ENCODE assay signal across 10 cellular contexts in the genomic region with DNA sequence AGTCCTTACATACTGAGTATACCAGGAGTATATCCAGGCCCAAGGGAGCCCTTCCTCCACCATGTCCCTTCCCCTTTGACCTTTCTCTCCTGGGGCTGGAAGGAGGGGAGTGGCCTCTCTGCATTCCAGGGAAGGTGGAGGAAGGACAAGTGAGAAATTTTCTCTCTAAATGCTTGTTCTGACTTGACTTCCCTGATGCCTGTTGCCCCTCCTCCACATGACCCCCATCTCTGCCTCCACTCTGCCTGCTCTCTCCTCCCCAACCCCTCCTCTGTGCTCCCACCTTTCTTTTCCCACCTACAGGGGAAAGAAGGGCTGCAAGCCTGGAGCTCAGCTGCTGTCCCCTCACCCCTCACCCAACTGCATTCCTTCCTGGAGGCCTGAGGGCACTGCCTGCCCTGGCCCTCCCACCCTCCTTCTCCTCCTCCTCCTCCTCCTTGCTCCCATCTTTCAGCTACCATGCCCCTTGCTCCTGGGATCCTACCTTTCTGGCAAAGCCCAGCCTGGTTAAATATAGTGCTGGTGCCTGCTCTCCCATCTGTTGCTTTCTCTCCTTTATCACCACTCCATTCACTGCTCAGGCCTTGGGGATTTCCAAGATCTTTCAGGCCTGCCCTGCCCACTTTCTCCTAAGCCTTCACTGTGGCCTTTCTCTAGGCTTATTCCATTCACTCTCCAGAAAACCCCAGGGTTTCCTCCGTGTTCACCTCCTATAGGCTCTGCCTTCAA. TPM values are rescaled to one million over a fixed set of nuclear protein-coding genes. Genes with fewer than 3 reads are reported as not detected.
DNase-seq lines count a peak whose midpoint lies in the region; ATAC-seq, FAIRE-seq and TF ChIP-seq lines count a peak whose summit lies in the region.
"Had no signal": no experiment of that assay in that cellular context is flagged by ENCODE, and none has a peak within 500 bp of the region (broad histone marks: within the 10 kb centered on the region; RNA-seq: fewer than 3 reads in every experiment).

No MANE protein-coding gene starts in this region.

- POLR2A ChIA-PET in Caco-2 (lab: Charles Lee): interaction anchor here (0.5 to 3.7 kb wide), 4 partner anchors 9 to 158 kb away, joined by 3 to 26 read pairs (median 4); a partner anchor contains a TSS
- POLR2A ChIA-PET in PC-3 (lab: Charles Lee; ENCODE audit: unreplicated experiment): no interaction called here
- POLR2A ChIA-PET in endothelial cell of umbilical vein (lab: Charles Lee): no interaction called here
- POLR2A ChIA-PET in A673 (lab: Charles Lee; ENCODE audit: low non-redundant PET): no interaction called here

- CTCF ChIA-PET in Caco-2 (lab: Charles Lee): interaction anchor here (0.6 to 2.4 kb wide), 3 partner anchors 8 to 93 kb away, joined by 3 to 16 read pairs (median 11); a partner anchor contains a TSS
- CTCF ChIA-PET in PC-3 (lab: Charles Lee): no interaction called here
- CTCF ChIA-PET in endothelial cell of umbilical vein (lab: Charles Lee): interaction anchor here (1.1 kb wide), 1 partner anchor 12 kb away, joined by 4 read pairs; no protein-coding TSS in a partner anchor
- CTCF ChIA-PET in A673 (lab: Charles Lee): no interaction called here

- H3K4me1 Mint-ChIP-seq in Caco-2 (ENCODE audit: low read depth, unreplicated experiment): peaks cover 48% of the 10 kb centered on the region

- H4K20me1 ChIP-seq in PC-3 (ENCODE audit: low read length) (no peaks in the 10 kb centered on the region), endothelial cell of umbilical vein (replicated peaks; ENCODE audit: control insufficient read depth, extremely low read depth, insufficient read depth, low read length) (no peaks in the 10 kb centered on the region)

- no peak for TF ChIP-seq POLR2A in endothelial cell of umbilical vein (IDR thresholded peaks at IDR 0.05; ENCODE audit: low read depth, low read length)

- H3K27ac Mint-ChIP-seq in Caco-2 (ENCODE audit: unreplicated experiment): peak overlapping the region; percentile 91

- no peaks in the 10 kb centered on the region for H3K9me1 ChIP-seq in endothelial cell of umbilical vein (replicated peaks; ENCODE audit: control insufficient read depth, extremely low read depth, insufficient read depth, low read length)

- H3K79me2 ChIP-seq in PC-3 (ENCODE audit: low read length) (no peaks in the 10 kb centered on the region), endothelial cell of umbilical vein (ENCODE audit: control insufficient read depth, insufficient read depth, low read length) (no peaks in the 10 kb centered on the region)

- DNase-seq in Caco-2 (peak; percentile 88 to 92), PC-3 (peak; percentile 57), endothelial cell of umbilical vein (ENCODE audit: low read depth, low spot score) (no peak), substantia nigra (lab: John Stamatoyannopoulos, UW) (no peak), A673 (ENCODE audit: low spot score) (no peak)
- DNase-seq: activated naive CD4-positive, alpha-beta T cell treated with Interleukin-2 at 50 U/mL for 16 hours had no signal

- peak overlapping the region; percentile 52 for H3K4me3 Mint-ChIP-seq in Caco-2 (ENCODE audit: unreplicated experiment)

- H3K9me2 ChIP-seq in PC-3 (replicated peaks; ENCODE audit: low read length): no peaks in the 10 kb centered on the region

- H3K9me3 ChIP-seq in Caco-2 (no peaks in the 10 kb centered on the region), PC-3 (ENCODE audit: low read length) (no peaks in the 10 kb centered on the region), endothelial cell of umbilical vein (replicated peaks; ENCODE audit: control insufficient read depth, insufficient read depth, low read length) (no peaks in the 10 kb centered on the region), mucosa of stomach (ENCODE audit: control insufficient read depth, low read length) (no peaks in the 10 kb centered on the region), A673 (ENCODE audit: low read depth, low read length, poor library complexity, severe bottlenecking) (no peaks in the 10 kb centered on the region)

- peaks cover 4% of the 10 kb centered on the region for H3F3A ChIP-seq in PC-3 (ENCODE audit: low read length, unreplicated experiment)

- FAIRE-seq in endothelial cell of umbilical vein (lab: Jason Lieb, UNC): no peak
- FAIRE-seq: islet of Langerhans had no signal

- dilution Hi-C loops in endothelial cell of umbilical vein (cut with MboI; ENCODE audit: extremely low pct_ligation_motif_present, low sequenced_read_pairs): no loop called here

- ATAC-seq in PC-3 (peak; percentile 74), HG03095 (IDR thresholded peaks at IDR 0.05; ENCODE audit: unreplicated experiment) (no peak), GM19455 (IDR thresholded peaks at IDR 0.05; ENCODE audit: unreplicated experiment) (no peak)

- H3K4me2 ChIP-seq in PC-3 (ENCODE audit: low read length) (peak overlapping the region; percentile 30), endothelial cell of umbilical vein (ENCODE audit: insufficient read depth, low read length) (no peak overlapping the region)

- H3K4me1 ChIP-seq in Caco-2: peaks cover 70% of the 10 kb centered on the region
- H3K4me1 ChIP-seq in PC-3 (ENCODE audit: insufficient read depth, low read length): peaks cover 17% of the 10 kb centered on the region
- H3K4me1 ChIP-seq in endothelial cell of umbilical vein (ENCODE audit: control insufficient read depth, extremely low read depth, insufficient read depth, low read length): no peaks in the 10 kb centered on the region
- peaks cover 31% of the 10 kb centered on the region for H3K4me1 ChIP-seq in mucosa of stomach (ENCODE audit: control insufficient read depth, insufficient read depth, low read length)
- no peaks in the 10 kb centered on the region for H3K4me1 ChIP-seq in A673 (ENCODE audit: insufficient read depth, low read length, poor library complexity, severe bottlenecking)

- no peaks in the 10 kb centered on the region for H3K9me3 Mint-ChIP-seq in Caco-2 (ENCODE audit: unreplicated experiment)

- intact Hi-C loops in Caco-2 (cut with micrococcal nuclease; ENCODE audit: unreplicated experiment): loop anchor here (1.0 kb wide), 2 partner anchors 8 to 212 kb away; no protein-coding TSS in a partner anchor
- intact Hi-C loops in PC-3 (cut with micrococcal nuclease): no loop called here
- intact Hi-C loops in endothelial cell of umbilical vein (cut with micrococcal nuclease): no loop called here
- intact Hi-C loops in A673 (cut with micrococcal nuclease; ENCODE audit: unreplicated experiment): no loop called here

- peak overlapping the region; percentile 61 for H3K27ac ChIP-seq in PC-3 (ENCODE audit: low read length)
- H3K27ac ChIP-seq in endothelial cell of umbilical vein (ENCODE audit: insufficient read depth, low read depth, low read length): no peak overlapping the region
- H3K27ac ChIP-seq in substantia nigra (ENCODE audit: low read depth, low read length, poor library complexity, severe bottlenecking): no peak overlapping the region
- H3K27ac ChIP-seq in A673 (ENCODE audit: low read depth, low read length, poor library complexity, severe bottlenecking): no peak overlapping the region

- 0 out of 2 replicates have a peak overlapping the region, but pooled peaks have one; percentile 8 for H3K9ac ChIP-seq in PC-3 (ENCODE audit: low read length)
- no peak overlapping the region for H3K9ac ChIP-seq in endothelial cell of umbilical vein (replicated peaks; ENCODE audit: extremely low read depth, insufficient read depth, low read length)
- H3K9ac ChIP-seq in mucosa of stomach (ENCODE audit: low read length): peak overlapping the region; percentile 0

- H3K4me3 ChIP-seq in Caco-2 (ENCODE audit: low read depth, low read length) (no peak overlapping the region), PC-3 (ENCODE audit: low read length) (no peak overlapping the region), endothelial cell of umbilical vein (replicated peaks in 1 of 3; ENCODE audit: insufficient read depth in 1 of 3, low read depth in 1 of 3, low read length in 3 of 3) (no peak overlapping the region), mucosa of stomach (ENCODE audit: low read length) (no peak overlapping the region), A673 (ENCODE audit: low read depth, low read length, poor library complexity, severe bottlenecking) (no peak overlapping the region)

- peaks cover 12% of the 10 kb centered on the region for H3K36me3 Mint-ChIP-seq in Caco-2 (ENCODE audit: insufficient read depth, unreplicated experiment)

- no peaks in the 10 kb centered on the region for H3K27me3 Mint-ChIP-seq in Caco-2 (ENCODE audit: insufficient read depth, unreplicated experiment)

- H3K27me3 ChIP-seq in Caco-2 (replicated peaks; ENCODE audit: control insufficient read depth, insufficient read depth, low read length) (no peaks in the 10 kb centered on the region), PC-3 (ENCODE audit: low read length) (no peaks in the 10 kb centered on the region), endothelial cell of umbilical vein (ENCODE audit: control insufficient read depth in 2 of 2, insufficient read depth in 2 of 2, low read length in 2 of 2) (no peaks in the 10 kb centered on the region), mucosa of stomach (ENCODE audit: control insufficient read depth, insufficient read depth, low read length) (no peaks in the 10 kb centered on the region), A673 (replicated peaks; ENCODE audit: insufficient read depth, low read depth, low read length, poor library complexity) (no peaks in the 10 kb centered on the region)

- H2AFZ ChIP-seq in PC-3 (ENCODE audit: low read length) (peak overlapping the region; percentile 51), endothelial cell of umbilical vein (ENCODE audit: low read depth, low read length) (peak overlapping the region; percentile 25)

- H3K36me3 ChIP-seq in Caco-2 (ENCODE audit: control insufficient read depth, insufficient read depth, low read length): no peaks in the 10 kb centered on the region
- H3K36me3 ChIP-seq in PC-3 (ENCODE audit: low read depth, low read length): no peaks in the 10 kb centered on the region
- no peaks in the 10 kb centered on the region for H3K36me3 ChIP-seq in endothelial cell of umbilical vein (ENCODE audit: control insufficient read depth in 2 of 2, extremely low read depth in 1 of 2, insufficient read depth in 2 of 2, low read length in 2 of 2)
- no peaks in the 10 kb centered on the region for H3K36me3 ChIP-seq in mucosa of stomach (ENCODE audit: control insufficient read depth, insufficient read depth, low read length)
- H3K36me3 ChIP-seq in A673 (ENCODE audit: insufficient read depth, low read length, poor library complexity, severe bottlenecking): no peaks in the 10 kb centered on the region

- TF ChIP-seq CTCF in Caco-2 (IDR thresholded peaks at IDR 0.05; ENCODE audit: insufficient read depth in 1 of 2, low read depth in 1 of 2, low read length in 1 of 2, severe bottlenecking in 1 of 2, unreplicated experiment in 1 of 2) (no peak), PC-3 (conservative IDR thresholded peaks at IDR 0.05; ENCODE audit: low read depth, low read length) (no peak), endothelial cell of umbilical vein (IDR thresholded peaks at IDR 0.05; ENCODE audit: extremely low read depth in 1 of 2, insufficient read depth in 1 of 2, low read depth in 1 of 2, low read length in 2 of 2) (no peak), A673 (conservative IDR thresholded peaks at IDR 0.05; ENCODE audit: low read depth, low read length) (no peak)

- BruUV-seq in Caco-2 (replicated peaks; lab: Mats Ljungman, UMichigan): no TSS peak
- no TSS peak for BruUV-seq in PC-3 (replicated peaks; lab: Mats Ljungman, UMichigan)
- BruUV-seq in endothelial cell of umbilical vein (replicated peaks; lab: Mats Ljungman, UMichigan): no TSS peak
- no TSS peak for BruUV-seq in A673 (replicated peaks; lab: Mats Ljungman, UMichigan)

RNA-seq across cellular contexts. Expression of a gene that starts 8.5 kb away (rescaled TPM):
- total RNA-seq in Caco-2 (2022) (154 and 177 TPM in 2 replicates), PC-3 (2014; rRNA removed) (111 and 114 TPM in 2 replicates), endothelial cell of umbilical vein (88.0 and 97.5 TPM in 2 replicates), A673 (2021) (36.5 and 36.8 TPM in 2 replicates)
- 59.6 and 63.7 TPM in 2 replicates for polyA plus RNA-seq in endothelial cell of umbilical vein
- 43.1 and 44.5 TPM in 2 replicates for polyA plus RNA-seq in endothelial cell of umbilical vein (2011; cell fraction: cytosol; rRNA removed)
- 31.6 and 33.9 TPM in 2 replicates for polyA plus RNA-seq in endothelial cell of umbilical vein (2011; cell fraction: nucleus; rRNA removed)
- 31.6 and 41.4 TPM in 2 replicates for polyA plus RNA-seq in endothelial cell of umbilical vein (2012)
- polyA minus RNA-seq in endothelial cell of umbilical vein: 145 and 195 TPM in 2 replicates
- polyA minus RNA-seq in endothelial cell of umbilical vein (2011; cell fraction: cytosol; rRNA and poly(A)+ RNA removed): 50.1 TPM
- polyA minus RNA-seq in endothelial cell of umbilical vein (2011; cell fraction: nucleus; rRNA and poly(A)+ RNA removed): 19.5 and 28.5 TPM in 2 replicates

RNA-seq across cellular contexts. Expression of a gene that starts 32.5 kb away (rescaled TPM):
- total RNA-seq in Caco-2 (2022): 6.1 and 7.8 TPM in 2 replicates
- total RNA-seq in PC-3 (2014; rRNA removed): 1.8 and 5.3 TPM in 2 replicates
- 13.3 and 15.0 TPM in 2 replicates for total RNA-seq in endothelial cell of umbilical vein
- 20.9 and 26.7 TPM in 2 replicates for polyA plus RNA-seq in endothelial cell of umbilical vein
- polyA plus RNA-seq in endothelial cell of umbilical vein (2011; cell fraction: cytosol; rRNA removed): 9.2 and 11.5 TPM in 2 replicates
- polyA plus RNA-seq in endothelial cell of umbilical vein (2011; cell fraction: nucleus; rRNA removed): 154 and 246 TPM in 2 replicates
- 10.8 and 11.6 TPM in 2 replicates for polyA plus RNA-seq in endothelial cell of umbilical vein (2012)
- polyA minus RNA-seq in endothelial cell of umbilical vein: 21.0 and 31.7 TPM in 2 replicates
- polyA minus RNA-seq in endothelial cell of umbilical vein (2011; cell fraction: cytosol; rRNA and poly(A)+ RNA removed): 9.4 TPM
- polyA minus RNA-seq in endothelial cell of umbilical vein (2011; cell fraction: nucleus; rRNA and poly(A)+ RNA removed): 15.8 and 23.7 TPM in 2 replicates
- 2.9 and 6.8 TPM in 2 replicates for total RNA-seq in A673 (2021)

RNA-seq across cellular contexts. Expression of a gene that starts 39.3 kb away (rescaled TPM):
- total RNA-seq in Caco-2 (2022) (1.6 and 2.5 TPM in 2 replicates), PC-3 (2014; rRNA removed) (1.6 and 1.8 TPM in 2 replicates), endothelial cell of umbilical vein (3.3 and 4.4 TPM in 2 replicates), A673 (2021) (1.3 and 2.1 TPM in 2 replicates)
- polyA plus RNA-seq in endothelial cell of umbilical vein: 8.9 and 9.0 TPM in 2 replicates
- 0.99 and 1.2 TPM in 2 replicates for polyA plus RNA-seq in endothelial cell of umbilical vein (2011; cell fraction: cytosol; rRNA removed)
- polyA plus RNA-seq in endothelial cell of umbilical vein (2011; cell fraction: nucleus; rRNA removed): 63.4 and 93.4 TPM in 2 replicates
- polyA plus RNA-seq in endothelial cell of umbilical vein (2012): 1.4 TPM in 2 replicates
- 5.4 and 8.8 TPM in 2 replicates for polyA minus RNA-seq in endothelial cell of umbilical vein
- not detected for polyA minus RNA-seq in endothelial cell of umbilical vein (2011; cell fraction: cytosol; rRNA and poly(A)+ RNA removed)
- 3.3 and 6.5 TPM in 2 replicates for polyA minus RNA-seq in endothelial cell of umbilical vein (2011; cell fraction: nucleus; rRNA and poly(A)+ RNA removed)

RNA-seq across cellular contexts. Expression of a gene that starts 49.4 kb away (rescaled TPM):
- 14.2 and 15.5 TPM in 2 replicates for total RNA-seq in Caco-2 (2022)
- 23.7 and 25.4 TPM in 2 replicates for total RNA-seq in PC-3 (2014; rRNA removed)
- 18.6 and 21.9 TPM in 2 replicates for total RNA-seq in endothelial cell of umbilical vein
- 31.3 and 32.3 TPM in 2 replicates for polyA plus RNA-seq in endothelial cell of umbilical vein
- polyA plus RNA-seq in endothelial cell of umbilical vein (2011; cell fraction: cytosol; rRNA removed): 32.8 and 35.2 TPM in 2 replicates
- 10.4 and 11.6 TPM in 2 replicates for polyA plus RNA-seq in endothelial cell of umbilical vein (2011; cell fraction: nucleus; rRNA removed)
- 17.8 and 19.4 TPM in 2 replicates for polyA plus RNA-seq in endothelial cell of umbilical vein (2012)
- polyA minus RNA-seq in endothelial cell of umbilical vein: 25.5 and 31.8 TPM in 2 replicates
- 20.3 TPM for polyA minus RNA-seq in endothelial cell of umbilical vein (2011; cell fraction: cytosol; rRNA and poly(A)+ RNA removed)
- 11.0 and 11.2 TPM in 2 replicates for polyA minus RNA-seq in endothelial cell of umbilical vein (2011; cell fraction: nucleus; rRNA and poly(A)+ RNA removed)
- total RNA-seq in A673 (2021): 11.6 and 12.0 TPM in 2 replicates

RNA-seq across cellular contexts. Expression of a gene that starts 49.8 kb away (rescaled TPM):
- 338 and 348 TPM in 2 replicates for total RNA-seq in Caco-2 (2022)
- total RNA-seq in PC-3 (2014; rRNA removed): 278 and 292 TPM in 2 replicates
- total RNA-seq in endothelial cell of umbilical vein: 571 and 580 TPM in 2 replicates
- polyA plus RNA-seq in endothelial cell of umbilical vein: 312 and 450 TPM in 2 replicates
- 473 and 475 TPM in 2 replicates for polyA plus RNA-seq in endothelial cell of umbilical vein (2011; cell fraction: cytosol; rRNA removed)
- 203 and 216 TPM in 2 replicates for polyA plus RNA-seq in endothelial cell of umbilical vein (2011; cell fraction: nucleus; rRNA removed)
- polyA plus RNA-seq in endothelial cell of umbilical vein (2012): 543 and 693 TPM in 2 replicates
- 565 and 590 TPM in 2 replicates for polyA minus RNA-seq in endothelial cell of umbilical vein
- 326 TPM for polyA minus RNA-seq in endothelial cell of umbilical vein (2011; cell fraction: cytosol; rRNA and poly(A)+ RNA removed)
- polyA minus RNA-seq in endothelial cell of umbilical vein (2011; cell fraction: nucleus; rRNA and poly(A)+ RNA removed): 104 and 106 TPM in 2 replicates
- total RNA-seq in A673 (2021): 194 and 198 TPM in 2 replicates

Comparison
In these comparisons a context has a peak if more than half of its experiments do, and no peak if none do; other contexts are left out.
1. DNase-seq: peak in Caco-2 (2 of 2) and PC-3 (single experiment); none in endothelial cell of umbilical vein (single experiment), substantia nigra (0 of 49) and A673 (single experiment).
2. CTCF ChIA-PET loops: an anchor here in Caco-2 (0.6 to 2.4 kb wide) and endothelial cell of umbilical vein (1.1 kb wide); none called in PC-3 and A673.